20 cellular contexts compared by ENCODE assay signal in genomic region chr2:143608758-143609157, GRCh38.
DNase-seq lines count a peak whose midpoint lies in the region; ATAC-seq, FAIRE-seq and TF ChIP-seq lines count a peak whose summit lies in the region.
"Had no signal": no experiment of that assay in that cellular context is flagged by ENCODE, and none has a peak within 500 bp of the region (broad histone marks: within the 10 kb centered on the region; RNA-seq: fewer than 3 reads in every experiment).

No MANE protein-coding gene starts in this region.

- no peaks in the 10 kb centered on the region for H3K9me3 Mint-ChIP-seq in central memory CD8-positive, alpha-beta T cell
- peaks cover 2% of the 10 kb centered on the region for H3K9me3 Mint-ChIP-seq in neural crest cell
- H3K9me3 Mint-ChIP-seq: CD8-positive, alpha-beta memory T cell; H9 had no signal

- H3K27me3 Mint-ChIP-seq in central memory CD8-positive, alpha-beta T cell: no peaks in the 10 kb centered on the region
- no peaks in the 10 kb centered on the region for H3K27me3 Mint-ChIP-seq in neural crest cell (ENCODE audit: low read depth)
- H3K27me3 Mint-ChIP-seq: CD8-positive, alpha-beta memory T cell had no signal

- H3K27ac Mint-ChIP-seq in central memory CD8-positive, alpha-beta T cell (ENCODE audit: low read depth): peak overlapping the region; percentile 67
- peak overlapping the region; percentile 54 for H3K27ac Mint-ChIP-seq in neural crest cell (ENCODE audit: unreplicated experiment)
- H3K27ac Mint-ChIP-seq: CD14-positive monocyte had no signal

- H4K20me1 ChIP-seq in SK-N-SH (ENCODE audit: insufficient read depth): no peaks in the 10 kb centered on the region

- FAIRE-seq in GM19239 (lab: Jason Lieb, UNC): no peak

- H3K4me3 ChIP-seq in SK-N-SH (ENCODE audit: low read depth in 2 of 2, low read length in 1 of 2): no peak overlapping the region
- H3K4me3 ChIP-seq in vagina: no peak overlapping the region
- H3K4me3 ChIP-seq: GM23248, MG63, PC-9 had no signal

- H3K27ac ChIP-seq in SK-N-SH (ENCODE audit: low read depth in 2 of 2, low read length in 1 of 2) (peak overlapping the region in 1 of 2 experiments; percentile 68; a peak in 1 of 4 replicates), vagina (no peak overlapping the region)
- H3K27ac ChIP-seq: 22Rv1, GM23248, PC-9 had no signal

- intact Hi-C loops in vagina (cut with DNase I): no loop called here

- TF ChIP-seq POLR2A in vagina (IDR thresholded peaks at IDR 0.05): no peak

- DNase-seq in SK-N-SH (peak; percentile 2), neural crest cell (ENCODE audit: low read depth, low spot score) (no peak), Ammon's horn (ENCODE audit: low spot score) (no peak), GM19239 (ENCODE audit: insufficient read length, low spot score) (no peak), vagina (ENCODE audit: extremely low spot score in 2 of 2) (no peak)
- no peak for DNase-seq in central memory CD8-positive, alpha-beta T cell (ENCODE audit: low spot score in 2 of 2)
- DNase-seq: BE2C; CD8-positive, alpha-beta memory T cell; GM23248; H9; KG1; MG63; NCI-H2029; NCI-H526 treated with DMSO at 0.1 percent for 48 hours; PC-9 had no signal

- no peaks in the 10 kb centered on the region for H3K9me2 ChIP-seq in SK-N-SH

- TF ChIP-seq RAD21 in SK-N-SH (IDR thresholded peaks at IDR 0.05; ENCODE audit: low read length): no peak; the same call in 1 of the 2 replicates

- ATAC-seq in SK-N-SH treated with all-trans-retinoic acid at 6 μM for 48 hours (no peak), GM19467 (IDR thresholded peaks at IDR 0.05; ENCODE audit: unreplicated experiment) (no peak)
- ATAC-seq in central memory CD8-positive, alpha-beta T cell (replicated peaks; ENCODE audit: extremely low read depth, poor library complexity, severe bottlenecking): no peak
- ATAC-seq: Right ventricle myocardium inferior had no signal

- no peaks in the 10 kb centered on the region for H3K79me2 ChIP-seq in SK-N-SH (ENCODE audit: insufficient read depth)

- H3K4me1 Mint-ChIP-seq in central memory CD8-positive, alpha-beta T cell: peaks cover 29% of the 10 kb centered on the region
- peaks cover 68% of the 10 kb centered on the region for H3K4me1 Mint-ChIP-seq in neural crest cell
- H3K4me1 Mint-ChIP-seq: CD14-positive monocyte had no signal

- TF ChIP-seq CTCF in SK-N-SH (IDR thresholded peaks at IDR 0.05) (no peak), neural crest cell (conservative IDR thresholded peaks at IDR 0.05) (no peak), vagina (IDR thresholded peaks at IDR 0.05) (no peak)

- peaks cover 25% of the 10 kb centered on the region for H3K36me3 Mint-ChIP-seq in central memory CD8-positive, alpha-beta T cell (ENCODE audit: insufficient read depth)
- peaks cover 2% of the 10 kb centered on the region for H3K36me3 Mint-ChIP-seq in neural crest cell (ENCODE audit: low read depth)

- H3K36me3 ChIP-seq in SK-N-SH (replicated peaks in 1 of 2; ENCODE audit: control insufficient read depth in 1 of 2, insufficient read depth in 2 of 2, low read length in 1 of 2): no peaks in the 10 kb centered on the region
- H3K36me3 ChIP-seq in vagina: no peaks in the 10 kb centered on the region
- H3K36me3 ChIP-seq: BE2C, MG63 had no signal

- peak in 1 of 2 experiments; percentile 23; a peak in 1 of 4 replicates for TF ChIP-seq EP300 in SK-N-SH (IDR thresholded peaks at IDR 0.05; ENCODE audit: borderline replicate concordance in 1 of 2, low read depth in 1 of 2, low read length in 1 of 2)

- CTCF ChIA-PET in SK-N-SH (lab: Yijun Ruan, JAX): no interaction called here

- no peak overlapping the region for H2AFZ ChIP-seq in SK-N-SH (ENCODE audit: low read depth)
- H2AFZ ChIP-seq: GM23248, PC-9 had no signal

- POLR2A ChIA-PET in SK-N-SH (lab: Yijun Ruan, JAX): no interaction called here

- H3K9ac ChIP-seq in SK-N-SH: no peak overlapping the region
- H3K9ac ChIP-seq: GM23248 had no signal

- no peak overlapping the region for H3K4me3 Mint-ChIP-seq in central memory CD8-positive, alpha-beta T cell
- peak overlapping the region; percentile 13 for H3K4me3 Mint-ChIP-seq in neural crest cell
- H3K4me3 Mint-ChIP-seq: CD14-positive monocyte; CD8-positive, alpha-beta memory T cell had no signal

- H3K9me3 ChIP-seq in SK-N-SH (no peaks in the 10 kb centered on the region), vagina (no peaks in the 10 kb centered on the region)
- H3K9me3 ChIP-seq: BE2C, MG63 had no signal

- H3K4me1 ChIP-seq in SK-N-SH (ENCODE audit: control insufficient read depth in 1 of 2, insufficient read depth in 2 of 2, low read depth in 1 of 2, low read length in 1 of 2) (peaks cover 10 to 13% of the 10 kb centered on the region in 2 experiments; a peak in 3 of 4 replicates), vagina (no peaks in the 10 kb centered on the region)
- H3K4me1 ChIP-seq: BE2C had no signal

- no peaks in the 10 kb centered on the region for H3K27me3 ChIP-seq in SK-N-SH (ENCODE audit: insufficient read depth)
- no peaks in the 10 kb centered on the region for H3K27me3 ChIP-seq in vagina
- H3K27me3 ChIP-seq: BE2C, MG63 had no signal

- H3F3A ChIP-seq in SK-N-SH (replicated peaks; ENCODE audit: insufficient read depth): no peaks in the 10 kb centered on the region

- no peak overlapping the region for H3K4me2 ChIP-seq in SK-N-SH
- H3K4me2 ChIP-seq: PC-9 had no signal

TF ChIP-seq in SK-N-SH, 30 proteins besides CTCF, POLR2A, EP300 and RAD21:
- no peak for TF ChIP-seq MXI1 (IDR thresholded peaks at IDR 0.05; ENCODE audit: low read depth, low read length)
- no peak for TF ChIP-seq FOXM1 (IDR thresholded peaks at IDR 0.05; ENCODE audit: low read depth)
- TF ChIP-seq, protein P1, sequence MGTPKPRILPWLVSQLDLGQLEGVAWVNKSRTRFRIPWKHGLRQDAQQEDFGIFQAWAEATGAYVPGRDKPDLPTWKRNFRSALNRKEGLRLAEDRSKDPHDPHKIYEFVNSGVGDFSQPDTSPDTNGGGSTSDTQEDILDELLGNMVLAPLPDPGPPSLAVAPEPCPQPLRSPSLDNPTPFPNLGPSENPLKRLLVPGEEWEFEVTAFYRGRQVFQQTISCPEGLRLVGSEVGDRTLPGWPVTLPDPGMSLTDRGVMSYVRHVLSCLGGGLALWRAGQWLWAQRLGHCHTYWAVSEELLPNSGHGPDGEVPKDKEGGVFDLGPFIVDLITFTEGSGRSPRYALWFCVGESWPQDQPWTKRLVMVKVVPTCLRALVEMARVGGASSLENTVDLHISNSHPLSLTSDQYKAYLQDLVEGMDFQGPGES (IDR thresholded peaks at IDR 0.05; ENCODE audit: low read depth, low read length): no peak
- no peak for TF ChIP-seq RFX5 (IDR thresholded peaks at IDR 0.05; ENCODE audit: low read length)
- peak; percentile 66 for TF ChIP-seq GATA2 (CRISPR knock-in tag; IDR thresholded peaks at IDR 0.05)
- no peak for TF ChIP-seq PBX3 (IDR thresholded peaks at IDR 0.05)
- TF ChIP-seq SIN3A (IDR thresholded peaks at IDR 0.05; ENCODE audit: borderline replicate concordance, low read depth, low read length): no peak
TF ChIP-seq in SK-N-SH: peak in this region for 1.

TF ChIP-seq in SK-N-SH treated with all-trans-retinoic acid at 6 μM for 48 hours, 23 proteins besides CTCF, POLR2A, EP300 and RAD21 (continues in another document):
- TF ChIP-seq ESRRG (CRISPR knock-in tag; IDR thresholded peaks at IDR 0.05) (no peak), GLIS3 (CRISPR knock-in tag; IDR thresholded peaks at IDR 0.05) (no peak), RARB (CRISPR knock-in tag; IDR thresholded peaks at IDR 0.05) (no peak), PPARA (CRISPR knock-in tag; IDR thresholded peaks at IDR 0.05; ENCODE audit: borderline replicate concordance) (no peak), ZNF8 (CRISPR knock-in tag; IDR thresholded peaks at IDR 0.05) (no peak), ZFP30 (CRISPR knock-in tag; IDR thresholded peaks at IDR 0.05) (no peak), BACH2 (CRISPR knock-in tag; IDR thresholded peaks at IDR 0.05; ENCODE audit: borderline replicate concordance) (no peak), ZFP3 (CRISPR knock-in tag; IDR thresholded peaks at IDR 0.05) (no peak), ZC3H10 (CRISPR knock-in tag; IDR thresholded peaks at IDR 0.05) (no peak), ZNF70 (CRISPR knock-in tag; IDR thresholded peaks at IDR 0.05) (no peak)
- TF ChIP-seq, protein P2, sequence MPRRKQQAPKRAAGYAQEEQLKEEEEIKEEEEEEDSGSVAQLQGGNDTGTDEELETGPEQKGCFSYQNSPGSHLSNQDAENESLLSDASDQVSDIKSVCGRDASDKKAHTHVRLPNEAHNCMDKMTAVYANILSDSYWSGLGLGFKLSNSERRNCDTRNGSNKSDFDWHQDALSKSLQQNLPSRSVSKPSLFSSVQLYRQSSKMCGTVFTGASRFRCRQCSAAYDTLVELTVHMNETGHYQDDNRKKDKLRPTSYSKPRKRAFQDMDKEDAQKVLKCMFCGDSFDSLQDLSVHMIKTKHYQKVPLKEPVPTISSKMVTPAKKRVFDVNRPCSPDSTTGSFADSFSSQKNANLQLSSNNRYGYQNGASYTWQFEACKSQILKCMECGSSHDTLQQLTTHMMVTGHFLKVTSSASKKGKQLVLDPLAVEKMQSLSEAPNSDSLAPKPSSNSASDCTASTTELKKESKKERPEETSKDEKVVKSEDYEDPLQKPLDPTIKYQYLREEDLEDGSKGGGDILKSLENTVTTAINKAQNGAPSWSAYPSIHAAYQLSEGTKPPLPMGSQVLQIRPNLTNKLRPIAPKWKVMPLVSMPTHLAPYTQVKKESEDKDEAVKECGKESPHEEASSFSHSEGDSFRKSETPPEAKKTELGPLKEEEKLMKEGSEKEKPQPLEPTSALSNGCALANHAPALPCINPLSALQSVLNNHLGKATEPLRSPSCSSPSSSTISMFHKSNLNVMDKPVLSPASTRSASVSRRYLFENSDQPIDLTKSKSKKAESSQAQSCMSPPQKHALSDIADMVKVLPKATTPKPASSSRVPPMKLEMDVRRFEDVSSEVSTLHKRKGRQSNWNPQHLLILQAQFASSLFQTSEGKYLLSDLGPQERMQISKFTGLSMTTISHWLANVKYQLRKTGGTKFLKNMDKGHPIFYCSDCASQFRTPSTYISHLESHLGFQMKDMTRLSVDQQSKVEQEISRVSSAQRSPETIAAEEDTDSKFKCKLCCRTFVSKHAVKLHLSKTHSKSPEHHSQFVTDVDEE (CRISPR knock-in tag; IDR thresholded peaks at IDR 0.05): no peak
- TF ChIP-seq, protein P3, sequence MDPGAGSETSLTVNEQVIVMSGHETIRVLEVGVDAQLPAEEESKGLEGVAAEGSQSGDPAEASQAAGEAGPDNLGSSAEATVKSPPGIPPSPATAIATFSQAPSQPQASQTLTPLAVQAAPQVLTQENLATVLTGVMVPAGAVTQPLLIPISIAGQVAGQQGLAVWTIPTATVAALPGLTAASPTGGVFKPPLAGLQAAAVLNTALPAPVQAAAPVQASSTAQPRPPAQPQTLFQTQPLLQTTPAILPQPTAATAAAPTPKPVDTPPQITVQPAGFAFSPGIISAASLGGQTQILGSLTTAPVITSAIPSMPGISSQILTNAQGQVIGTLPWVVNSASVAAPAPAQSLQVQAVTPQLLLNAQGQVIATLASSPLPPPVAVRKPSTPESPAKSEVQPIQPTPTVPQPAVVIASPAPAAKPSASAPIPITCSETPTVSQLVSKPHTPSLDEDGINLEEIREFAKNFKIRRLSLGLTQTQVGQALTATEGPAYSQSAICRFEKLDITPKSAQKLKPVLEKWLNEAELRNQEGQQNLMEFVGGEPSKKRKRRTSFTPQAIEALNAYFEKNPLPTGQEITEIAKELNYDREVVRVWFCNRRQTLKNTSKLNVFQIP (CRISPR knock-in tag; IDR thresholded peaks at IDR 0.05; ENCODE audit: borderline replicate concordance, low read depth): no peak
